Comparison of ENCODE assay signal across 7 cellular contexts in genomic region chr1:15501208-15502032, GRCh38. TPM values are rescaled to one million over a fixed set of nuclear protein-coding genes. Genes with fewer than 3 reads are reported as not detected.
A peak's percentile ranks its signal among the peaks of the same experiment; 100 is the strongest.
DNase-seq lines count a peak whose midpoint lies in the region; ATAC-seq, FAIRE-seq and TF ChIP-seq lines count a peak whose summit lies in the region.

No MANE protein-coding gene starts in this region.

- 46% methylated on average over 17 of the region's 17 CpGs for WGBS in K562 (ENCODE audit: insufficient coverage, low coverage, missing lambda C conversion rate)

- H3K27me3 Mint-ChIP-seq in T-cell = no peaks in the 10 kb centered on the region

- H3K9me3 Mint-ChIP-seq in T-cell = no peaks in the 10 kb centered on the region

- CTCF ChIA-PET in T-cell (lab: Charles Lee) = no interaction called here
- CTCF ChIA-PET in K562 (lab: Yijun Ruan, JAX; ENCODE audit: low intra/inter-chr PET ratio) = interaction anchor here (0.5 to 2.6 kb wide), 6 partner anchors 68 to 373 kb away, joined by 3 to 8 read pairs (median 3); no protein-coding TSS in a partner anchor

- H3K9me3 ChIP-seq in K562 (replicated peaks; ENCODE audit: control insufficient read depth, insufficient read depth, low read depth, low read length) = no peaks in the 10 kb centered on the region

- POLR2A ChIA-PET in T-cell (lab: Charles Lee) (no interaction called here), K562 (lab: Yijun Ruan, JAX) (interaction anchor here (0.6 to 0.9 kb wide), 4 partner anchors 11 to 236 kb away, joined by 3 read pairs; no protein-coding TSS in a partner anchor)

- no peak overlapping the region for H3K4me2 ChIP-seq in K562 (ENCODE audit: insufficient read depth, low read length)

- peak; percentile 77 to 84 for TF ChIP-seq RAD21 in K562 (CRISPR knock-in tag; conservative IDR thresholded peaks at IDR 0.05 in 1 of 2, IDR thresholded peaks at IDR 0.05 in 1 of 2)

- no peaks in the 10 kb centered on the region for H4K20me1 ChIP-seq in K562 (replicated peaks; ENCODE audit: control insufficient read depth, insufficient read depth, low read length)

- H3K27ac ChIP-seq in K562 (ENCODE audit: extremely low read depth, low read depth, low read length) = no peak overlapping the region

- peak; percentile 93 for FAIRE-seq in K562 (lab: Jason Lieb, UNC)

- no peak overlapping the region for H3K27ac Mint-ChIP-seq in T-cell

- no peaks in the 10 kb centered on the region for H3K9me1 ChIP-seq in K562 (ENCODE audit: control insufficient read depth, insufficient read depth, low read length)

- H3K9ac ChIP-seq in K562 (ENCODE audit: insufficient read depth in 1 of 2, low read depth in 2 of 2, low read length in 2 of 2) = no peak overlapping the region

- no peak for TF ChIP-seq POLR2A in K562 (conservative IDR thresholded peaks at IDR 0.05)

- peaks cover 24% of the 10 kb centered on the region for H3K36me3 Mint-ChIP-seq in T-cell

- ATAC-seq in T-cell (replicated peaks in 1 of 4) (peak; percentile 48 to 63 (median 51)), K562 (peak; percentile 98), GM18867 (IDR thresholded peaks at IDR 0.05; ENCODE audit: unreplicated experiment) (no peak)

- no peak for TF ChIP-seq EP300 in K562 (IDR thresholded peaks at IDR 0.05; ENCODE audit: low read length)

- H3K4me3 Mint-ChIP-seq in T-cell = no peak overlapping the region

- intact Hi-C loops in K562 (cut with micrococcal nuclease) = loop anchor here (5.0 kb wide), 1 partner anchor 179 kb away; no protein-coding TSS in a partner anchor

- H3K27me3 ChIP-seq in K562 (ENCODE audit: control insufficient read depth in 2 of 2, insufficient read depth in 2 of 2, low read length in 2 of 2) = no peaks in the 10 kb centered on the region

- H3K36me3 ChIP-seq in K562 (ENCODE audit: control insufficient read depth, insufficient read depth, low read length) = peaks cover 44% of the 10 kb centered on the region

- no TSS peak for BruUV-seq in K562 (replicated peaks; lab: Mats Ljungman, UMichigan)

- no peak overlapping the region for H3K4me3 ChIP-seq in GM12865 (ENCODE audit: low read depth, low read length)
- H3K4me3 ChIP-seq in K562 = no peak overlapping the region

- H2AFZ ChIP-seq in K562 (ENCODE audit: low read depth, low read length) = no peak overlapping the region

- no peaks in the 10 kb centered on the region for H3K79me2 ChIP-seq in K562 (ENCODE audit: control insufficient read depth, insufficient read depth, low read length)

- in situ Hi-C loops in K562 (cut with MboI) = no loop called here

- DNase-seq in GM12865 (ENCODE audit: low read depth) (peak; percentile 67), NCI-H1436 treated with DMSO at 0.1 percent for 48 hours (lab: John Stamatoyannopoulos, UW) (peak; percentile 1), T-cell (peak in 30 of 34 experiments; percentile 6 to 54 (median 33)), K562 (ENCODE audit: extremely low read depth in 1 of 4, low spot score in 3 of 4) (peak; percentile 80 to 84 (median 82)), islet precursor cell (peak; percentile 84)
- DNase-seq in stimulated activated CD4-positive, alpha-beta T cell treated with anti-CD3 and anti-CD28 coated beads, Interleukin-4, amount 100 ng/mL, for 24 hours = peak; percentile 44

- TF ChIP-seq CTCF in GM12865 (IDR thresholded peaks at IDR 0.05; ENCODE audit: insufficient read depth, low read depth, low read length, missing control alignments) (peak; percentile 80), K562 (IDR thresholded peaks at IDR 0.05 in 2 of 3, conservative IDR thresholded peaks at IDR 0.05 in 1 of 3; ENCODE audit: insufficient read depth in 2 of 3, low read depth in 1 of 3, low read length in 3 of 3) (peak; percentile 85 to 89 (median 88))

- no peaks in the 10 kb centered on the region for H3K4me1 ChIP-seq in K562 (replicated peaks in 1 of 2; ENCODE audit: control insufficient read depth in 2 of 2, insufficient read depth in 2 of 2, low read length in 2 of 2)

- H3K4me1 Mint-ChIP-seq in T-cell = no peaks in the 10 kb centered on the region

RNA-seq across cellular contexts. Expression of gene CASP9, which starts 22.6 kb away (rescaled TPM):
- total RNA-seq in T-cell = 10 to 100 TPM; 12.0 to 18.3 (median 14.5) TPM
- total RNA-seq in K562 (2011; cell fraction: chromatin; rRNA removed; ENCODE audit: low replicate concordance) = 39.0 and 62.3 TPM in 2 replicates
- total RNA-seq in K562 (2011; cell fraction: nucleolus; rRNA removed) = 32.2 and 37.4 TPM in 2 replicates
- total RNA-seq in K562 (2011; cell fraction: nucleoplasm; rRNA removed) = 33.4 and 38.2 TPM in 2 replicates
- 30.7 and 35.7 TPM in 2 replicates for total RNA-seq in K562 (2014; rRNA removed)
- 23.5 and 25.4 TPM in 2 replicates for total RNA-seq in K562 (2014; rRNA removed; fragmentation: Illumina TruSeq; extraction: Trizol)
- total RNA-seq in K562 (2015; rRNA removed; fragmentation: Illumina TruSeq; extraction: Trizol) = 25.2 and 25.5 TPM in 2 replicates
- 30.5 and 31.7 TPM in 2 replicates for total RNA-seq in K562 (2021)
- 54.1 and 66.1 TPM in 2 replicates for polyA plus RNA-seq in K562 (2011; rRNA removed)
- 80.5 and 83.5 TPM in 2 replicates for polyA plus RNA-seq in K562 (2011; cell fraction: cytosol; rRNA removed)
- polyA plus RNA-seq in K562 (2011; cell fraction: nucleus; rRNA removed) = 61.4 and 80.3 TPM in 2 replicates
- polyA plus RNA-seq in K562 (2012) = 24.6 and 39.3 TPM in 2 replicates
- 37.4 and 38.9 TPM in 2 replicates for polyA plus RNA-seq in K562 (2014; fragmentation: Illumina TruSeq; extraction: Trizol)
- 10 to 100 TPM; 10.8 to 13.9 TPM for polyA plus RNA-seq in K562 (2014; fragmentation: Nextera tagmentation; extraction: Ambion mirVana)
- polyA plus RNA-seq in K562 (2014; rRNA removed) = 30.9 and 39.1 TPM in 2 replicates
- polyA minus RNA-seq in K562 (2011; rRNA and poly(A)+ RNA removed) = 38.5 and 40.2 TPM in 2 replicates
- polyA minus RNA-seq in K562 (2011; cell fraction: cytosol; rRNA and poly(A)+ RNA removed) = 25.8 and 31.2 TPM in 2 replicates
- polyA minus RNA-seq in K562 (2011; cell fraction: nucleus; rRNA and poly(A)+ RNA removed) = 15.8 and 29.1 TPM in 2 replicates

RNA-seq across cellular contexts. Expression of gene DNAJC16, which starts 25.2 kb away (rescaled TPM):
- total RNA-seq in T-cell = 10 to 100 TPM; 16.5 to 27.0 (median 22.4) TPM
- 65.3 and 80.0 TPM in 2 replicates for total RNA-seq in K562 (2011; cell fraction: chromatin; rRNA removed; ENCODE audit: low replicate concordance)
- total RNA-seq in K562 (2011; cell fraction: nucleolus; rRNA removed) = 37.4 and 46.5 TPM in 2 replicates
- 56.1 and 70.4 TPM in 2 replicates for total RNA-seq in K562 (2011; cell fraction: nucleoplasm; rRNA removed)
- 9.1 and 12.2 TPM in 2 replicates for total RNA-seq in K562 (2014; rRNA removed)
- 16.2 and 18.7 TPM in 2 replicates for total RNA-seq in K562 (2014; rRNA removed; fragmentation: Illumina TruSeq; extraction: Trizol)
- 11.9 and 16.2 TPM in 2 replicates for total RNA-seq in K562 (2015; rRNA removed; fragmentation: Illumina TruSeq; extraction: Trizol)
- total RNA-seq in K562 (2021) = 15.6 and 16.8 TPM in 2 replicates
- 16.7 and 22.8 TPM in 2 replicates for polyA plus RNA-seq in K562 (2011; rRNA removed)
- polyA plus RNA-seq in K562 (2011; cell fraction: cytosol; rRNA removed) = 6.9 and 11.3 TPM in 2 replicates
- polyA plus RNA-seq in K562 (2011; cell fraction: nucleus; rRNA removed) = 24.2 and 24.8 TPM in 2 replicates
- 6.9 and 7.2 TPM in 2 replicates for polyA plus RNA-seq in K562 (2012)
- polyA plus RNA-seq in K562 (2014; fragmentation: Illumina TruSeq; extraction: Trizol) = 11.0 and 12.8 TPM in 2 replicates
- 1 to 10 TPM; 6.9 to 8.6 TPM for polyA plus RNA-seq in K562 (2014; fragmentation: Nextera tagmentation; extraction: Ambion mirVana)
- polyA plus RNA-seq in K562 (2014; rRNA removed) = 8.8 and 11.3 TPM in 2 replicates
- 33.4 and 40.9 TPM in 2 replicates for polyA minus RNA-seq in K562 (2011; rRNA and poly(A)+ RNA removed)
- 14.0 and 19.7 TPM in 2 replicates for polyA minus RNA-seq in K562 (2011; cell fraction: cytosol; rRNA and poly(A)+ RNA removed)
- 8.9 and 20.7 TPM in 2 replicates for polyA minus RNA-seq in K562 (2011; cell fraction: nucleus; rRNA and poly(A)+ RNA removed)

RNA-seq across cellular contexts. Expression of gene CELA2B, which starts 25.5 kb away (rescaled TPM):
- total RNA-seq in T-cell (under 1 TPM in 2 of 5 donors, not detected in 3; 0.30 to 0.41 TPM), K562 (2014; rRNA removed) (2.1 TPM in 1 of 2 replicates, not detected in the other), K562 (2014; rRNA removed; fragmentation: Illumina TruSeq; extraction: Trizol) (not detected in 2 replicates), K562 (2015; rRNA removed; fragmentation: Illumina TruSeq; extraction: Trizol) (not detected in 2 replicates), K562 (2021) (0.40 and 0.51 TPM in 2 replicates)
- not detected in 2 replicates for total RNA-seq in K562 (2011; cell fraction: chromatin; rRNA removed; ENCODE audit: low replicate concordance)
- total RNA-seq in K562 (2011; cell fraction: nucleolus; rRNA removed) = not detected in 2 replicates
- total RNA-seq in K562 (2011; cell fraction: nucleoplasm; rRNA removed) = not detected in 2 replicates
- polyA plus RNA-seq in K562 (2011; rRNA removed) (not detected in 2 replicates), K562 (2014; fragmentation: Illumina TruSeq; extraction: Trizol) (not detected in 2 replicates), K562 (2014; fragmentation: Nextera tagmentation; extraction: Ambion mirVana) (under 1 TPM in 1 of 2 experiments, not detected in 1; 0.25 TPM), K562 (2014; rRNA removed) (0.25 and 0.39 TPM in 2 replicates)
- polyA plus RNA-seq in K562 (2011; cell fraction: cytosol; rRNA removed) = 0.31 TPM in 1 of 2 replicates, not detected in the other
- polyA plus RNA-seq in K562 (2011; cell fraction: nucleus; rRNA removed) = not detected in 2 replicates
- polyA plus RNA-seq in K562 (2012) = 0.28 TPM in 1 of 2 replicates, not detected in the other
- 0.28 TPM in 1 of 2 replicates, not detected in the other for polyA minus RNA-seq in K562 (2011; rRNA and poly(A)+ RNA removed)
- polyA minus RNA-seq in K562 (2011; cell fraction: cytosol; rRNA and poly(A)+ RNA removed) = not detected in 2 replicates
- polyA minus RNA-seq in K562 (2011; cell fraction: nucleus; rRNA and poly(A)+ RNA removed) = not detected in 2 replicates

RNA-seq across cellular contexts. Expression of gene CELA2A, which starts 44.9 kb away (rescaled TPM):
- total RNA-seq in T-cell = 1 to 10 TPM in 3 of 5 donors, not detected in 2; 1.3 to 1.8 (median 1.5) TPM
- total RNA-seq in K562 (2011; cell fraction: chromatin; rRNA removed; ENCODE audit: low replicate concordance) = not detected in 2 replicates
- total RNA-seq in K562 (2011; cell fraction: nucleolus; rRNA removed) = not detected in 2 replicates
- not detected in 2 replicates for total RNA-seq in K562 (2011; cell fraction: nucleoplasm; rRNA removed)
- total RNA-seq in K562 (2014; rRNA removed) = not detected in 2 replicates
- total RNA-seq in K562 (2014; rRNA removed; fragmentation: Illumina TruSeq; extraction: Trizol) = not detected in 2 replicates
- total RNA-seq in K562 (2015; rRNA removed; fragmentation: Illumina TruSeq; extraction: Trizol) = not detected in 2 replicates
- total RNA-seq in K562 (2021) = 0.47 and 0.62 TPM in 2 replicates
- polyA plus RNA-seq in K562 (2011; rRNA removed) = not detected in 2 replicates
- not detected in 2 replicates for polyA plus RNA-seq in K562 (2011; cell fraction: cytosol; rRNA removed)
- 0.17 TPM in 1 of 2 replicates, not detected in the other for polyA plus RNA-seq in K562 (2011; cell fraction: nucleus; rRNA removed)
- polyA plus RNA-seq in K562 (2012) = 0.30 TPM in 1 of 2 replicates, not detected in the other
- not detected in 2 replicates for polyA plus RNA-seq in K562 (2014; fragmentation: Illumina TruSeq; extraction: Trizol)
- polyA plus RNA-seq in K562 (2014; fragmentation: Nextera tagmentation; extraction: Ambion mirVana) = not detected
- polyA plus RNA-seq in K562 (2014; rRNA removed) = not detected in 2 replicates
- polyA minus RNA-seq in K562 (2011; rRNA and poly(A)+ RNA removed) = not detected in 2 replicates
- not detected in 2 replicates for polyA minus RNA-seq in K562 (2011; cell fraction: cytosol; rRNA and poly(A)+ RNA removed)
- not detected in 2 replicates for polyA minus RNA-seq in K562 (2011; cell fraction: nucleus; rRNA and poly(A)+ RNA removed)

Comparison
In these comparisons a context has a peak if more than half of its experiments do, and no peak if none do; other contexts are left out.
1. DNase-seq: peak in every context shown above with its lines; median percentile 84 in islet precursor cell; 82 in K562; 67 in GM12865; 44 in stimulated activated CD4-positive, alpha-beta T cell treated with anti-CD3 and anti-CD28 coated beads, Interleukin-4, amount 100 ng/mL, for 24 hours; 33 in T-cell; 1 in NCI-H1436 treated with DMSO at 0.1 percent for 48 hours.